19 cellular contexts compared by ENCODE assay signal in genomic region chr4:186414365-186414764, GRCh38.
DNase-seq lines count a peak whose midpoint lies in the region; ATAC-seq, FAIRE-seq and TF ChIP-seq lines count a peak whose summit lies in the region.
"Had no signal": no experiment of that assay in that cellular context is flagged by ENCODE, and none has a peak within 500 bp of the region (broad histone marks: within the 10 kb centered on the region; RNA-seq: fewer than 3 reads in every experiment).

No MANE protein-coding gene starts in this region.

- intact Hi-C loops in left colon (cut with DNase I, micrococcal nuclease): no loop called here
- intact Hi-C loops in mucosa of descending colon (cut with DNase I, micrococcal nuclease): no loop called here
- intact Hi-C loops in uterus (cut with DNase I; ENCODE audit: low total_unique reads): no loop called here

- no peak for FAIRE-seq in small intestine (lab: Jason Lieb, UNC)
- FAIRE-seq: GM12891, GM18507, H54 had no signal

- H3K9me3 ChIP-seq in mucosa of descending colon: no peaks in the 10 kb centered on the region
- no peaks in the 10 kb centered on the region for H3K9me3 ChIP-seq in small intestine (ENCODE audit: control insufficient read depth, low read depth)
- no peaks in the 10 kb centered on the region for H3K9me3 ChIP-seq in uterus
- H3K9me3 ChIP-seq: HAP-1 had no signal

- TF ChIP-seq CTCF in mucosa of descending colon (IDR thresholded peaks at IDR 0.05) (no peak), uterus (IDR thresholded peaks at IDR 0.05) (no peak)

- H3K4me1 ChIP-seq in mucosa of descending colon (ENCODE audit: low read depth) (peaks cover 12% of the 10 kb centered on the region), small intestine (ENCODE audit: control insufficient read depth in 2 of 2, insufficient read depth in 1 of 2, low read depth in 1 of 2, low read length in 1 of 2) (no peaks in the 10 kb centered on the region), uterus (no peaks in the 10 kb centered on the region)
- H3K4me1 ChIP-seq: HAP-1 had no signal

- H3K27me3 ChIP-seq in small intestine (ENCODE audit: control insufficient read depth in 2 of 2, insufficient read depth in 2 of 2, low read length in 2 of 2) (peaks cover 0 to 2% of the 10 kb centered on the region in 2 donors), uterus (no peaks in the 10 kb centered on the region)

- WGBS in small intestine, 3 donors: 13 to 69% (median 44%) methylated on average over 1 of the region's 1 CpG

- no peak for TF ChIP-seq POLR2A in uterus (IDR thresholded peaks at IDR 0.05)

- H3K4me3 ChIP-seq in mucosa of descending colon (no peak overlapping the region), small intestine (ENCODE audit: low read depth in 1 of 2, low read length in 2 of 2) (no peak overlapping the region), uterus (no peak overlapping the region)
- H3K4me3 ChIP-seq: HAP-1 had no signal

- DNase-seq in left colon: no peak
- peak in 1 of 3 donors; percentile 54 for DNase-seq in mucosa of descending colon
- DNase-seq in small intestine: peak; percentile 50
- DNase-seq in MV-4-11 (lab: John Stamatoyannopoulos, UW): no peak
- DNase-seq in NCI-H2196 (lab: John Stamatoyannopoulos, UW; ENCODE audit: unreplicated experiment): no peak
- no peak for DNase-seq in uterus
- DNase-seq: C1 segment of cervical spinal cord; Calu3; CD4-positive, alpha-beta memory T cell; COR-L47; DMS53; DMS79 treated with DMSO at 0.1 percent for 48 hours; GF-D8; GOT3; HFFc6 had no signal

- peak; percentile 96 for ATAC-seq in left colon
- peak; percentile 94 for ATAC-seq in mucosa of descending colon

- H3K36me3 ChIP-seq in mucosa of descending colon (ENCODE audit: low read depth) (no peaks in the 10 kb centered on the region), small intestine (ENCODE audit: control insufficient read depth in 2 of 2, insufficient read depth in 2 of 2, low read length in 2 of 2) (no peaks in the 10 kb centered on the region), uterus (no peaks in the 10 kb centered on the region)
- H3K36me3 ChIP-seq: HAP-1 had no signal

- no peak overlapping the region for H3K27ac ChIP-seq in small intestine (ENCODE audit: low read depth in 1 of 2, low read length in 1 of 2)
- H3K27ac ChIP-seq in uterus: no peak overlapping the region
